22 cellular contexts compared by ENCODE assay signal in the genomic region with DNA sequence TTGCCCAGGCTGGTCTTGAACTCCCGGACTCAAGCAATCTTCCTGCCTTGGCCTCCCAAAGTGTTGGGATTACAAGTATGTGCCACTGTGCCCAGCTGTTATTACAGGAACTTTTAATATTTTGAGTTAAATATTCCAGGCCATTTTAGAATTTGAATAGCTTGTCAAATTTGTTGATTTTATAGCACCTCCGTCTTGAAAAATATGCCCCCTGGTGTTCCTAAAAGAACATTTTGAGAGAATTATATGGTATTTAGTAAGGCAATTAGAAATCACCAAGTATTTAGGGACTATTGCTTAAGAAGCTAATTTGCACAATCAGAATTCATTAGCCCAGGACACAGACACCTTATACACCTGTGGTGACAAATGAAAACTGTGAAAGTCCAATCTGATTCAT. TPM values are rescaled to one million over a fixed set of nuclear protein-coding genes. Genes with fewer than 3 reads are reported as not detected.
A peak's percentile ranks its signal among the peaks of the same experiment; 100 is the strongest.
DNase-seq lines count a peak whose midpoint lies in the region; ATAC-seq and TF ChIP-seq lines count a peak whose summit lies in the region.
"Had no signal": no experiment of that assay in that cellular context is flagged by ENCODE, and none has a peak within 500 bp of the region (broad histone marks: within the 10 kb centered on the region; RNA-seq: fewer than 3 reads in every experiment).

No MANE protein-coding gene starts in this region.

- no peaks in the 10 kb centered on the region for H3K9me2 ChIP-seq in PC-3 (replicated peaks; ENCODE audit: low read length)

- H3K36me3 Mint-ChIP-seq in activated T-cell treated with anti-CD3 and anti-CD28 coated beads, Interleukin-2, amount 50 U/mL, for 72 hours (ENCODE audit: insufficient read depth in 2 of 2): no peaks in the 10 kb centered on the region
- H3K36me3 Mint-ChIP-seq: brain, naive B cell, T-cell had no signal

- intact Hi-C loops in PC-3 (cut with micrococcal nuclease): no loop called here

- H3K4me2 ChIP-seq in PC-3 (ENCODE audit: low read length): no peak overlapping the region
- H3K4me2 ChIP-seq: BLaER1 had no signal

- H3K27ac ChIP-seq in PC-3 (ENCODE audit: low read length) (no peak overlapping the region), subcutaneous abdominal adipose tissue (ENCODE audit: low read depth, low read length) (peak overlapping the region; percentile 44)
- H3K27ac ChIP-seq: BLaER1, epithelial cell of prostate, ovary had no signal

- DNase-seq in ELR (ENCODE audit: low read depth) (peak; percentile 26), PC-3 (no peak), fibroblast of mammary gland (ENCODE audit: low read depth) (no peak), left lobe of liver (ENCODE audit: low spot score) (no peak)
- no peak for DNase-seq in activated T-cell treated with anti-CD3 and anti-CD28 coated beads, Interleukin-2, amount 50 U/mL, for 72 hours
- DNase-seq: activated CD4-positive, alpha-beta T cell treated with anti-CD3 and anti-CD28 coated beads for 48 hours; activated naive CD8-positive, alpha-beta T cell treated with anti-CD3 and anti-CD28 coated beads, Interleukin-2, amount 10 ng/mL, durations not matched to agents 7 days and 5 days; naive B cell; NCI-H1417 treated with DMSO at 0.1 percent for 48 hours; NCI-H2107; NCI-H524 treated with DMSO at 0.1 percent for 48 hours; ovary; SHP77; stimulated activated CD4-positive, alpha-beta T cell treated with anti-CD3 and anti-CD28 coated beads, Interleukin-2, amount 100 ng/mL, for 24 hours; stimulated activated naive CD8-positive, alpha-beta T cell treated with anti-CD3 and anti-CD28 coated beads, Interleukin-15, Interleukin-2, amounts not matched to agents 100 U/mL and 50 U/mL, for 24 hours; T-cell had no signal

- H3K4me3 ChIP-seq in PC-3 (ENCODE audit: low read length) (no peak overlapping the region), fibroblast of mammary gland (ENCODE audit: control insufficient read depth, low read depth, low read length) (no peak overlapping the region), subcutaneous abdominal adipose tissue (ENCODE audit: low read depth in 1 of 5, low read length in 5 of 5) (no peak overlapping the region)
- H3K4me3 ChIP-seq: BLaER1, ovary had no signal

- BruUV-seq in PC-3 (replicated peaks; lab: Mats Ljungman, UMichigan): no TSS peak

- H2AFZ ChIP-seq in PC-3 (ENCODE audit: low read length): no peak overlapping the region

- no peaks in the 10 kb centered on the region for H3K4me1 ChIP-seq in PC-3 (ENCODE audit: insufficient read depth, low read length)
- peaks cover 11 to 76% (median 57%) of the 10 kb centered on the region in 5 donors for H3K4me1 ChIP-seq in subcutaneous abdominal adipose tissue (ENCODE audit: control insufficient read depth in 5 of 5, insufficient read depth in 5 of 5, low read length in 5 of 5)

- no peaks in the 10 kb centered on the region for H3K9me3 Mint-ChIP-seq in activated T-cell treated with anti-CD3 and anti-CD28 coated beads, Interleukin-2, amount 50 U/mL, for 72 hours
- H3K9me3 Mint-ChIP-seq: activated naive CD8-positive, alpha-beta T cell treated with anti-CD3 and anti-CD28 coated beads, Interleukin-2, amount 10 ng/mL, durations not matched to agents 7 days and 5 days; activated T-helper 2 cell treated with anti-CD3 and anti-CD28 coated beads, Interferon-gamma antibody, Interleukin-2, Interleukin-4, amounts not matched to agents 10 μg/mL and 5 μg/mL and 100 μg/mL, durations not matched to agents 14 hours and 24 hours and 36 hours; brain; naive B cell; T-cell had no signal

- CTCF ChIA-PET in PC-3 (lab: Charles Lee): interaction anchor here (0.7 kb wide), 1 partner anchor 52 kb away, joined by 3 read pairs; no protein-coding TSS in a partner anchor

- H3K36me3 ChIP-seq in PC-3 (ENCODE audit: low read depth, low read length) (peaks cover 4% of the 10 kb centered on the region; the same call in 1 of the 2 replicates), subcutaneous abdominal adipose tissue (ENCODE audit: control insufficient read depth in 5 of 5, insufficient read depth in 5 of 5, low read length in 5 of 5) (no peaks in the 10 kb centered on the region)
- H3K36me3 ChIP-seq: BLaER1, ovary had no signal

- peaks cover 98% of the 10 kb centered on the region for H3K79me2 ChIP-seq in PC-3 (ENCODE audit: low read length)

- peaks cover 26% of the 10 kb centered on the region for H3K4me1 Mint-ChIP-seq in activated T-cell treated with anti-CD3 and anti-CD28 coated beads, Interleukin-2, amount 50 U/mL, for 72 hours (ENCODE audit: low read depth)

- H4K20me1 ChIP-seq in PC-3 (ENCODE audit: low read length): peaks cover 33% of the 10 kb centered on the region

- H3K9ac ChIP-seq in PC-3 (ENCODE audit: low read length): no peak overlapping the region
- H3K9ac ChIP-seq in subcutaneous abdominal adipose tissue (ENCODE audit: low read length in 5 of 5): no peak overlapping the region
- H3K9ac ChIP-seq: BLaER1 had no signal

- no peaks in the 10 kb centered on the region for H3K27me3 Mint-ChIP-seq in activated T-cell treated with anti-CD3 and anti-CD28 coated beads, Interleukin-2, amount 50 U/mL, for 72 hours (ENCODE audit: low read depth)
- H3K27me3 Mint-ChIP-seq: activated naive CD8-positive, alpha-beta T cell treated with anti-CD3 and anti-CD28 coated beads, Interleukin-2, amount 10 ng/mL, durations not matched to agents 7 days and 5 days; brain; naive B cell; T-cell had no signal

- POLR2A ChIA-PET in PC-3 (lab: Charles Lee; ENCODE audit: unreplicated experiment): no interaction called here

- TF ChIP-seq CTCF in PC-3 (conservative IDR thresholded peaks at IDR 0.05; ENCODE audit: low read depth, low read length): peak; percentile 52; the same call in 1 of the 2 replicates
- TF ChIP-seq CTCF in fibroblast of mammary gland (conservative IDR thresholded peaks at IDR 0.05; ENCODE audit: control insufficient read depth, insufficient read depth, low read depth, low read length): peak; percentile 15

- no peak for ATAC-seq in PC-3
- ATAC-seq in left lobe of liver: no peak
- no peak for ATAC-seq in activated T-cell treated with anti-CD3 and anti-CD28 coated beads, Interleukin-2, amount 50 U/mL, for 72 hours (replicated peaks in 1 of 2)
- no peak for ATAC-seq in HG02798 (IDR thresholded peaks at IDR 0.05; ENCODE audit: poor library complexity, unreplicated experiment)
- ATAC-seq: stimulated activated naive CD8-positive, alpha-beta T cell treated with anti-CD3 and anti-CD28 coated beads, Interleukin-15, Interleukin-2, amounts not matched to agents 100 U/mL and 50 U/mL, for 24 hours; T-cell had no signal

- no peaks in the 10 kb centered on the region for H3F3A ChIP-seq in PC-3 (ENCODE audit: low read length, unreplicated experiment)

- H3K4me3 Mint-ChIP-seq in activated T-cell treated with anti-CD3 and anti-CD28 coated beads, Interleukin-2, amount 50 U/mL, for 72 hours: no peak overlapping the region
- H3K4me3 Mint-ChIP-seq: activated naive CD8-positive, alpha-beta T cell treated with anti-CD3 and anti-CD28 coated beads, Interleukin-2, amount 10 ng/mL, durations not matched to agents 7 days and 5 days; brain; T-cell had no signal

- H3K27me3 ChIP-seq in PC-3 (ENCODE audit: low read length): no peaks in the 10 kb centered on the region
- H3K27me3 ChIP-seq in subcutaneous abdominal adipose tissue (ENCODE audit: control insufficient read depth in 5 of 5, insufficient read depth in 4 of 5, low read length in 5 of 5): no peaks in the 10 kb centered on the region
- H3K27me3 ChIP-seq: BLaER1, ovary had no signal

- H3K27ac Mint-ChIP-seq in activated T-cell treated with anti-CD3 and anti-CD28 coated beads, Interleukin-2, amount 50 U/mL, for 72 hours: no peak overlapping the region
- H3K27ac Mint-ChIP-seq: activated naive CD8-positive, alpha-beta T cell treated with anti-CD3 and anti-CD28 coated beads, Interleukin-2, amount 10 ng/mL, durations not matched to agents 7 days and 5 days; activated T-helper 2 cell treated with anti-CD3 and anti-CD28 coated beads, Interferon-gamma antibody, Interleukin-2, Interleukin-4, amounts not matched to agents 10 μg/mL and 5 μg/mL and 100 μg/mL, durations not matched to agents 14 hours and 24 hours and 36 hours; brain; T-cell had no signal

- no peaks in the 10 kb centered on the region for H3K9me3 ChIP-seq in PC-3 (ENCODE audit: low read length)
- H3K9me3 ChIP-seq in subcutaneous abdominal adipose tissue (ENCODE audit: control insufficient read depth in 5 of 5, low read length in 5 of 5): no peaks in the 10 kb centered on the region
- H3K9me3 ChIP-seq: BLaER1, ovary had no signal

RNA-seq across cellular contexts. Expression of gene PDE8A, which starts 23.7 kb away (rescaled TPM):
- total RNA-seq in PC-3 (2014; rRNA removed) (44.2 and 62.0 TPM in 2 replicates), left lobe of liver (33.1 TPM)
- total RNA-seq in activated T-cell treated with anti-CD3 and anti-CD28 coated beads, Interleukin-2, amount 50 U/mL, for 72 hours: 10 to 100 TPM; 31.6 to 37.7 TPM
